Comparison of ENCODE assay signal across 29 cellular contexts in genomic region chr1:102772831-102773230, GRCh38.
DNase-seq lines count a peak whose midpoint lies in the region; ATAC-seq and TF ChIP-seq lines count a peak whose summit lies in the region.
"Had no signal": no experiment of that assay in that cellular context is flagged by ENCODE, and none has a peak within 500 bp of the region (broad histone marks: within the 10 kb centered on the region; RNA-seq: fewer than 3 reads in every experiment).

No MANE protein-coding gene starts in this region.

- H3K9ac ChIP-seq in DND-41 (ENCODE audit: low read depth, low read length), result no peak overlapping the region
- no peak overlapping the region for H3K9ac ChIP-seq in NT2/D1 (ENCODE audit: insufficient read length, low read depth)

- no peak for DNase-seq in DND-41
- peak; percentile 13 for DNase-seq in H4 (ENCODE audit: low spot score)
- DNase-seq in NT2/D1 (ENCODE audit: low read depth, low spot score), result peak; percentile 20
- peak; percentile 23 for DNase-seq in iPS-NIHi11 (ENCODE audit: low spot score)
- DNase-seq in osteoblast (ENCODE audit: insufficient read length, low spot score, missing footprints), result no peak
- DNase-seq in immature natural killer cell, result no peak
- DNase-seq: activated CD4-positive, alpha-beta T cell treated with anti-CD3 and anti-CD28 coated beads, Interleukin-2, amount 10 ng/mL, durations not matched to agents 24 days and 14 days; activated CD8-positive, alpha-beta memory T cell treated with anti-CD3 and anti-CD28 coated beads for 24 hours; DMS79; GF-D8; left cardiac atrium; MV-4-11; NCI-H1694; NCI-H524; nephron progenitor cell; ovary; Peyer's patch; SJCRH30; stimulated activated CD4-positive, alpha-beta T cell treated with anti-CD3 and anti-CD28 coated beads, Interleukin-15, amount 100 ng/mL, for 24 hours; stimulated activated CD4-positive, alpha-beta T cell treated with anti-CD3 and anti-CD28 coated beads, Interleukin-4, amount 100 ng/mL, for 4 hours; T-cell; tibial artery; WERI-Rb-1 had no signal

- H3K4me3 ChIP-seq in DND-41 (ENCODE audit: low read depth in 1 of 2, low read length in 2 of 2), result no peak overlapping the region
- no peak overlapping the region for H3K4me3 ChIP-seq in NT2/D1 (ENCODE audit: insufficient read length, low read depth)
- no peak overlapping the region for H3K4me3 ChIP-seq in osteoblast (ENCODE audit: insufficient read depth, low read length)
- H3K4me3 ChIP-seq: breast epithelium, ovary, Peyer's patch, SJCRH30, tibial artery had no signal

- ATAC-seq in DND-41 (ENCODE audit: insufficient read depth, low read depth) (no peak), GM21737 (IDR thresholded peaks at IDR 0.05; ENCODE audit: unreplicated experiment) (no peak)
- ATAC-seq: activated naive CD4-positive, alpha-beta T cell treated with anti-CD3 and anti-CD28 coated beads, Interleukin-2, amount 50 U/mL, for 72 hours; left cardiac atrium; T-cell had no signal

- no peak overlapping the region for H2AFZ ChIP-seq in DND-41 (ENCODE audit: low read depth, low read length)
- no peak overlapping the region for H2AFZ ChIP-seq in osteoblast (ENCODE audit: low read length)

- no peaks in the 10 kb centered on the region for H3K36me3 Mint-ChIP-seq in immature natural killer cell
- H3K36me3 Mint-ChIP-seq: activated naive CD4-positive, alpha-beta T cell treated with anti-CD3 and anti-CD28 coated beads, Interleukin-2, amount 50 U/mL, for 72 hours; T-cell had no signal

- H3K27me3 ChIP-seq in DND-41 (ENCODE audit: insufficient read depth, low read length, poor library complexity) (no peaks in the 10 kb centered on the region), NT2/D1 (ENCODE audit: insufficient read depth, insufficient read length) (no peaks in the 10 kb centered on the region), osteoblast (ENCODE audit: insufficient read depth, low read length) (no peaks in the 10 kb centered on the region)
- H3K27me3 ChIP-seq: breast epithelium, ovary, Peyer's patch, SJCRH30, tibial artery had no signal

- H3K27me3 Mint-ChIP-seq in immature natural killer cell (ENCODE audit: low read depth in 3 of 3), result no peaks in the 10 kb centered on the region
- H3K27me3 Mint-ChIP-seq: activated CD4-positive, alpha-beta T cell treated with anti-CD3 and anti-CD28 coated beads, Interleukin-2, amount 10 ng/mL, durations not matched to agents 24 days and 14 days; T-cell had no signal

- peaks cover 0 to 11% (median 7%) of the 10 kb centered on the region in 6 donors for H3K9me3 Mint-ChIP-seq in immature natural killer cell
- H3K9me3 Mint-ChIP-seq: activated CD4-positive, alpha-beta T cell treated with anti-CD3 and anti-CD28 coated beads, Interleukin-2, amount 10 ng/mL, durations not matched to agents 24 days and 14 days; nephron progenitor cell; T-cell had no signal

- H3K4me3 Mint-ChIP-seq in immature natural killer cell, result no peak overlapping the region
- H3K4me3 Mint-ChIP-seq: activated CD4-positive, alpha-beta T cell treated with anti-CD3 and anti-CD28 coated beads, Interleukin-2, amount 10 ng/mL, durations not matched to agents 24 days and 14 days; nephron progenitor cell; T-cell had no signal

- peak; percentile 3 for TF ChIP-seq CTCF in DND-41 (IDR thresholded peaks at IDR 0.05; ENCODE audit: borderline replicate concordance, extremely low read depth, low read length, poor library complexity, severe bottlenecking)
- TF ChIP-seq CTCF in osteoblast (IDR thresholded peaks at IDR 0.05; ENCODE audit: extremely low read depth, low read depth, low read length), result no peak

- H3K36me3 ChIP-seq in DND-41 (ENCODE audit: insufficient read depth, low read length) (no peaks in the 10 kb centered on the region), NT2/D1 (ENCODE audit: insufficient read depth, insufficient read length, low read length) (no peaks in the 10 kb centered on the region), osteoblast (ENCODE audit: insufficient read depth, low read length) (no peaks in the 10 kb centered on the region)
- H3K36me3 ChIP-seq: breast epithelium, ovary, Peyer's patch, SJCRH30, tibial artery, WERI-Rb-1 had no signal

- H3K9me3 ChIP-seq in DND-41 (ENCODE audit: insufficient read depth, low read length, severe bottlenecking) (no peaks in the 10 kb centered on the region), NT2/D1 (ENCODE audit: insufficient read depth, low read length) (no peaks in the 10 kb centered on the region), osteoblast (ENCODE audit: low read depth, low read length) (no peaks in the 10 kb centered on the region)
- H3K9me3 ChIP-seq: breast epithelium, Caco-2, ovary, Peyer's patch, SJCRH30, tibial artery had no signal

- H3K27ac Mint-ChIP-seq in immature natural killer cell, result no peak overlapping the region
- H3K27ac Mint-ChIP-seq: activated CD4-positive, alpha-beta T cell treated with anti-CD3 and anti-CD28 coated beads, Interleukin-2, amount 10 ng/mL, durations not matched to agents 24 days and 14 days; activated naive CD4-positive, alpha-beta T cell treated with anti-CD3 and anti-CD28 coated beads, Interleukin-2, amount 50 U/mL, for 72 hours; nephron progenitor cell; T-cell had no signal

- H4K20me1 ChIP-seq in DND-41 (ENCODE audit: insufficient read depth, low read length) (no peaks in the 10 kb centered on the region), osteoblast (ENCODE audit: insufficient read depth, low read length) (no peaks in the 10 kb centered on the region)

- no peak overlapping the region for H3K4me2 ChIP-seq in DND-41 (ENCODE audit: insufficient read depth, low read length)
- H3K4me2 ChIP-seq in osteoblast (ENCODE audit: insufficient read depth, low read length), result no peak overlapping the region

- H3K4me1 ChIP-seq in DND-41 (ENCODE audit: insufficient read depth, low read length) (no peaks in the 10 kb centered on the region), NT2/D1 (ENCODE audit: insufficient read depth, insufficient read length) (no peaks in the 10 kb centered on the region), osteoblast (ENCODE audit: insufficient read depth, low read length) (no peaks in the 10 kb centered on the region)
- H3K4me1 ChIP-seq: breast epithelium, Caco-2, Peyer's patch, SJCRH30, tibial artery had no signal

- H3K79me2 ChIP-seq in DND-41 (ENCODE audit: insufficient read depth, low read length) (no peaks in the 10 kb centered on the region), osteoblast (ENCODE audit: insufficient read depth, low read length) (no peaks in the 10 kb centered on the region)

- H3K4me1 Mint-ChIP-seq in immature natural killer cell, result no peaks in the 10 kb centered on the region
- H3K4me1 Mint-ChIP-seq: activated CD4-positive, alpha-beta T cell treated with anti-CD3 and anti-CD28 coated beads, Interleukin-2, amount 10 ng/mL, durations not matched to agents 24 days and 14 days; nephron progenitor cell had no signal

- H3K27ac ChIP-seq in DND-41 (ENCODE audit: low read length) (no peak overlapping the region), osteoblast (ENCODE audit: low read depth, low read length) (no peak overlapping the region)
- H3K27ac ChIP-seq: breast epithelium, C4-2B, HL-60, ovary, Peyer's patch, SJCRH30, tibial artery, WERI-Rb-1 had no signal

Comparison
In these comparisons a context has a peak if more than half of its experiments do, and no peak if none do; other contexts are left out.
1. DNase-seq: peak in H4 (single experiment), NT2/D1 (single experiment) and iPS-NIHi11 (single experiment); none in DND-41 (single experiment), osteoblast (single experiment) and immature natural killer cell (0 of 3).